In the genomic region with DNA sequence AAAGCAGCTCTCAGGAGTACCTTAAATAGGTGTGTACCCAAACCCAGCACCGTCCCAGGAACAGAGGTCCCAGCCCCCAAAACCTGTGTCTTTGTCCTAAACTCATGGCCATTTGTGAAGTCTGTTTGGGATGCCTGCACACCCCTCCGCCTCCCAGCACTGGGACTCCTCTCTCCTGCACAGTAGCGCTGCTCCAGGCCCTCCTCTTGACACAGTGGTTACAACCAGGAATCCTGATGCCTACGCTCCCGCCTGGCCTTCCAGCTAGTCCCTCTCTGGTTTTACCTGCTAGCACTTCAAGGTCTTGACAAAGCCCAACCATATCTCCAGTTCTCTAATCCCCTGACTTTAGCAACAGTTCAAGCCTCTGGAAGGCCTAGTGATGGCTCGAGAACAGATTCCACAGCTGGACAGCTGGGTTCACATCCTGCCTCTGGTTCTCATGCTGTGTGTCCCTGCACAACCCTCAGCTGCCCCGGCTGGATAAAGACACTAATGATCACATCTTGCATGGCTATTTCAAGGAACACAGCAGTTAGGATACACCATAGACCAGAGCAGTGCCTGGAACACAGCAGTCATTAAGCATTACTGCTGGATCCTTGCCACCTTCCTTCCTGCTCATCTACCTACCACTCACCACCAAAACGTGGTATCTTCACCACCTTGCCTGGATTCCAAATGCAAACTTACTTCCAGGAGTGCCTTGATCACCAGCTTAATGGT, we compare ENCODE assay signal across 1 cellular context.
TF ChIP-seq lines count a peak whose summit lies in the region.

No MANE protein-coding gene starts in this region.

TF ChIP-seq in H1, 55 proteins besides CTCF, POLR2A, EP300 and RAD21:
- TF ChIP-seq SRF (IDR thresholded peaks at IDR 0.05; ENCODE audit: low read depth, low read length) = no peak
- TF ChIP-seq CBX5 (IDR thresholded peaks at IDR 0.05; ENCODE audit: low read depth, low read length) = no peak
- no peak for TF ChIP-seq SIX5 (IDR thresholded peaks at IDR 0.05; ENCODE audit: low read depth, low read length)
- TF ChIP-seq JUN (IDR thresholded peaks at IDR 0.05; ENCODE audit: low read depth, low read length) = no peak
- no peak for TF ChIP-seq HDAC6 (IDR thresholded peaks at IDR 0.05; ENCODE audit: low read depth, low read length)
- TF ChIP-seq, protein P1, sequence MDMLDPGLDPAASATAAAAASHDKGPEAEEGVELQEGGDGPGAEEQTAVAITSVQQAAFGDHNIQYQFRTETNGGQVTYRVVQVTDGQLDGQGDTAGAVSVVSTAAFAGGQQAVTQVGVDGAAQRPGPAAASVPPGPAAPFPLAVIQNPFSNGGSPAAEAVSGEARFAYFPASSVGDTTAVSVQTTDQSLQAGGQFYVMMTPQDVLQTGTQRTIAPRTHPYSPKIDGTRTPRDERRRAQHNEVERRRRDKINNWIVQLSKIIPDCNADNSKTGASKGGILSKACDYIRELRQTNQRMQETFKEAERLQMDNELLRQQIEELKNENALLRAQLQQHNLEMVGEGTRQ (IDR thresholded peaks at IDR 0.05; ENCODE audit: low read length) = no peak
- TF ChIP-seq BCL11A (IDR thresholded peaks at IDR 0.05; ENCODE audit: low read depth in 2 of 2, low read length in 2 of 2) = no peak
- no peak for TF ChIP-seq SP1 (IDR thresholded peaks at IDR 0.05; ENCODE audit: low read depth, low read length)
- no peak for TF ChIP-seq NANOG (IDR thresholded peaks at IDR 0.05; ENCODE audit: insufficient read depth, low read depth, low read length, poor library complexity, severe bottlenecking)
- TF ChIP-seq YY1 (IDR thresholded peaks at IDR 0.05; ENCODE audit: low read depth, low read length) = no peak
- TF ChIP-seq RXRA (IDR thresholded peaks at IDR 0.05; ENCODE audit: insufficient read depth, low read depth, low read length) = no peak
- TF ChIP-seq TEAD4 (IDR thresholded peaks at IDR 0.05; ENCODE audit: low read depth, low read length) = no peak
- no peak for TF ChIP-seq NRF1 (IDR thresholded peaks at IDR 0.05; ENCODE audit: low read depth, low read length)
- TF ChIP-seq KDM5A (IDR thresholded peaks at IDR 0.05; ENCODE audit: low read length) = no peak
- TF ChIP-seq TAF1 (IDR thresholded peaks at IDR 0.05; ENCODE audit: low read depth, low read length) = no peak
- TF ChIP-seq CHD2 (IDR thresholded peaks at IDR 0.05; ENCODE audit: low read length) = no peak
- TF ChIP-seq TAF7 (optimal IDR thresholded peaks at IDR 0.05; ENCODE audit: borderline replicate concordance, low read depth, low read length) = no peak
- TF ChIP-seq CTBP2 (IDR thresholded peaks at IDR 0.05; ENCODE audit: borderline replicate concordance, insufficient read depth, insufficient read length, low read length) = no peak
- TF ChIP-seq RNF2 (IDR thresholded peaks at IDR 0.05; ENCODE audit: borderline replicate concordance, low read depth, low read length, missing control alignments, poor library complexity, severe bottlenecking) = no peak
- TF ChIP-seq POLR2AphosphoS5 (IDR thresholded peaks at IDR 0.05; ENCODE audit: low read depth, low read length) = no peak
